10 cellular contexts compared by ENCODE assay signal in genomic region chr9:77018058-77019009, GRCh38. TPM values are rescaled to one million over a fixed set of nuclear protein-coding genes. Genes with fewer than 3 reads are reported as not detected.
DNase-seq lines count a peak whose midpoint lies in the region; ATAC-seq lines count a peak whose summit lies in the region.
"Had no signal": no experiment of that assay in that cellular context is flagged by ENCODE, and none has a peak within 500 bp of the region (broad histone marks: within the 10 kb centered on the region; RNA-seq: fewer than 3 reads in every experiment).

No MANE protein-coding gene starts in this region.

- peaks cover 0 to 2% of the 10 kb centered on the region in 2 donors for H3K9me3 Mint-ChIP-seq in stimulated activated naive B cell treated with anti-CD40 and anti-IgM and Interleukin-4, amounts not matched to agents 10 μg/mL and 1 μg/mL and 100 μg/mL, for 72 hours

- no peak overlapping the region for H3K27ac ChIP-seq in iPS-18a (ENCODE audit: low read length)
- H3K27ac ChIP-seq: vagina had no signal

- H3K9ac ChIP-seq in iPS-18a (ENCODE audit: low read length) = peak overlapping the region; percentile 29

- H3K4me3 ChIP-seq in iPS-18a (ENCODE audit: low read length) = peak overlapping the region; percentile 49

- peaks cover 100% of the 10 kb centered on the region for H3K27me3 ChIP-seq in iPS-18a (ENCODE audit: control insufficient read depth, insufficient read depth, low read length)

- peak; percentile 16 to 26 for DNase-seq in activated T-cell treated with anti-CD3 and anti-CD28 coated beads, Interleukin-2, amount 50 U/mL, for 48 hours
- no peak for DNase-seq in activated T-cell treated with anti-CD3 and anti-CD28 coated beads, Interleukin-2, amount 50 U/mL, for 1 hour
- DNase-seq in NCI-H748 (lab: John Stamatoyannopoulos, UW; ENCODE audit: unreplicated experiment) = peak; percentile 88
- DNase-seq in stimulated activated naive B cell treated with anti-CD40 and anti-IgM and Interleukin-4, amounts not matched to agents 10 μg/mL and 1 μg/mL and 100 μg/mL, for 72 hours = no peak
- no peak for DNase-seq in H4 (ENCODE audit: low spot score)
- DNase-seq in hepatic stellate cell (ENCODE audit: low spot score) = no peak
- DNase-seq: stimulated activated CD4-positive, alpha-beta T cell treated with anti-CD3 and anti-CD28 coated beads, Interleukin-12 subunit alpha, Interleukin-12 subunit beta, amount 100 ng/mL, for 4 hours had no signal

- peaks cover 53% of the 10 kb centered on the region for H3K4me1 ChIP-seq in iPS-18a (ENCODE audit: control insufficient read depth, low read depth, low read length)

- peak overlapping the region; percentile 89 for H3K27ac Mint-ChIP-seq in stimulated activated naive B cell treated with anti-CD40 and anti-IgM and Interleukin-4, amounts not matched to agents 10 μg/mL and 1 μg/mL and 100 μg/mL, for 72 hours

- H3K4me1 Mint-ChIP-seq in stimulated activated naive B cell treated with anti-CD40 and anti-IgM and Interleukin-4, amounts not matched to agents 10 μg/mL and 1 μg/mL and 100 μg/mL, for 72 hours = peaks cover 22 to 52% of the 10 kb centered on the region in 2 donors

- H3K36me3 ChIP-seq in iPS-18a (ENCODE audit: control insufficient read depth, low read depth, low read length) = no peaks in the 10 kb centered on the region
- H3K36me3 ChIP-seq: vagina had no signal

- H3K36me3 Mint-ChIP-seq in stimulated activated naive B cell treated with anti-CD40 and anti-IgM and Interleukin-4, amounts not matched to agents 10 μg/mL and 1 μg/mL and 100 μg/mL, for 72 hours = peaks cover 11 to 20% of the 10 kb centered on the region in 2 donors

- peak overlapping the region; percentile 66 for H3K4me3 Mint-ChIP-seq in stimulated activated naive B cell treated with anti-CD40 and anti-IgM and Interleukin-4, amounts not matched to agents 10 μg/mL and 1 μg/mL and 100 μg/mL, for 72 hours

- H3K9me3 ChIP-seq in iPS-18a (ENCODE audit: control insufficient read depth, low read depth, low read length) = no peaks in the 10 kb centered on the region
- H3K9me3 ChIP-seq: vagina had no signal

- peaks cover 81 to 95% of the 10 kb centered on the region in 2 donors for H3K27me3 Mint-ChIP-seq in stimulated activated naive B cell treated with anti-CD40 and anti-IgM and Interleukin-4, amounts not matched to agents 10 μg/mL and 1 μg/mL and 100 μg/mL, for 72 hours

- ATAC-seq in stimulated activated naive B cell treated with anti-CD40 and anti-IgM and Interleukin-4, amounts not matched to agents 10 μg/mL and 1 μg/mL and 100 μg/mL, for 72 hours (replicated peaks) = no peak
- ATAC-seq in GM18520 (IDR thresholded peaks at IDR 0.05; ENCODE audit: unreplicated experiment) = no peak

RNA-seq across cellular contexts. Expression of gene FOXB2, which starts 1.1 kb away (rescaled TPM):
- total RNA-seq in H4 (2014; rRNA removed; shearing (Covaris generic)) = not detected in 2 replicates
- total RNA-seq: vagina had no signal

Comparison
In these comparisons a context has a peak if more than half of its experiments do, and no peak if none do; other contexts are left out.
1. DNase-seq: peak in activated T-cell treated with anti-CD3 and anti-CD28 coated beads, Interleukin-2, amount 50 U/mL, for 48 hours (2 of 2) and NCI-H748 (single experiment); none in activated T-cell treated with anti-CD3 and anti-CD28 coated beads, Interleukin-2, amount 50 U/mL, for 1 hour (single experiment), stimulated activated naive B cell treated with anti-CD40 and anti-IgM and Interleukin-4, amounts not matched to agents 10 μg/mL and 1 μg/mL and 100 μg/mL, for 72 hours (single experiment), H4 (single experiment) and hepatic stellate cell (single experiment).